In genomic region chr14:24921903-24922302, GRCh38 we compare ENCODE assay signal across 20 cellular contexts.
A peak's percentile ranks its signal among the peaks of the same experiment; 100 is the strongest.
DNase-seq lines count a peak whose midpoint lies in the region; ATAC-seq, FAIRE-seq and TF ChIP-seq lines count a peak whose summit lies in the region.
"Had no signal": no experiment of that assay in that cellular context is flagged by ENCODE, and none has a peak within 500 bp of the region (broad histone marks: within the 10 kb centered on the region; RNA-seq: fewer than 3 reads in every experiment).

No MANE protein-coding gene starts in this region.

- ATAC-seq in HG03135 (IDR thresholded peaks at IDR 0.05; ENCODE audit: unreplicated experiment) = no peak
- no peak for ATAC-seq in GM18873 (IDR thresholded peaks at IDR 0.05; ENCODE audit: low FRiP score, unreplicated experiment)
- ATAC-seq in HG02642 (IDR thresholded peaks at IDR 0.05; ENCODE audit: poor library complexity, unreplicated experiment) = no peak
- ATAC-seq: activated naive CD4-positive, alpha-beta T cell treated with anti-CD3 and anti-CD28 coated beads, Interleukin-2, amount 50 U/mL, for 72 hours; activated T-cell treated with anti-CD3 and anti-CD28 coated beads, Interleukin-2, amount 50 U/mL, for 72 hours had no signal

- TF ChIP-seq CTCF in astrocyte of the spinal cord (IDR thresholded peaks at IDR 0.05; ENCODE audit: low read depth, low read length) = no peak

- FAIRE-seq in HTR-8/SVneo (lab: Jason Lieb, UNC) = no peak

- in situ Hi-C loops in astrocyte of the spinal cord (cut with HindIII; ENCODE audit: low sequenced_read_pairs) = no loop called here

- DNase-seq in AG08396 (ENCODE audit: low spot score) = peak; percentile 28
- DNase-seq in HTR-8/SVneo (ENCODE audit: insufficient read length, low spot score) = peak; percentile 34
- peak; percentile 24 for DNase-seq in astrocyte of the spinal cord (ENCODE audit: low read depth, low spot score)
- DNase-seq in glomerular visceral epithelial cell (ENCODE audit: extremely low spot score) = peak; percentile 3
- DNase-seq in NCI-H1417 (lab: John Stamatoyannopoulos, UW) = no peak
- DNase-seq: ACHN; activated CD4-positive, alpha-beta memory T cell treated with anti-CD3 and anti-CD28 coated beads, Interleukin-2, amount 10 ng/mL, durations not matched to agents 7 days and 5 days; activated T-cell treated with anti-CD3 and anti-CD28 coated beads, Interleukin-2, amount 50 U/mL, for 72 hours; CD8-positive, alpha-beta memory T cell; Karpas-422; NCI-H146; occipital lobe; sigmoid colon; stimulated activated CD4-positive, alpha-beta T cell treated with anti-CD3 and anti-CD28 coated beads, Interleukin-4, amount 100 ng/mL, for 4 hours; stimulated activated CD8-positive, alpha-beta memory T cell treated with anti-CD3 and anti-CD28 coated beads, Interleukin-4, amount 100 ng/mL, for 48 hours; substantia nigra had no signal

- H3K4me3 ChIP-seq in astrocyte of the spinal cord (ENCODE audit: low read depth, low read length) = no peak overlapping the region
- H3K4me3 ChIP-seq: sigmoid colon had no signal

Comparison
In these comparisons a context has a peak if more than half of its experiments do, and no peak if none do; other contexts are left out.
1. DNase-seq: peak in AG08396 (single experiment), HTR-8/SVneo (single experiment), astrocyte of the spinal cord (single experiment) and glomerular visceral epithelial cell (single experiment); none in NCI-H1417 (0 of 3).